ENCODE assay signal across 11 cellular contexts in genomic region chr10:117656385-117657367, GRCh38.
A peak's percentile ranks its signal among the peaks of the same experiment; 100 is the strongest.
DNase-seq lines count a peak whose midpoint lies in the region; ATAC-seq and TF ChIP-seq lines count a peak whose summit lies in the region.
"Had no signal": no experiment of that assay in that cellular context is flagged by ENCODE, and none has a peak within 500 bp of the region (broad histone marks: within the 10 kb centered on the region; RNA-seq: fewer than 3 reads in every experiment).

No MANE protein-coding gene starts in this region.

- TF ChIP-seq POLR2A in GM18505 (IDR thresholded peaks at IDR 0.05; ENCODE audit: borderline replicate concordance, extremely low read depth, insufficient read depth, insufficient read length) = no peak

- H3F3A ChIP-seq in MM.1S (ENCODE audit: insufficient read depth, low read length) = no peaks in the 10 kb centered on the region

- no peaks in the 10 kb centered on the region for H3K4me1 ChIP-seq in MM.1S (ENCODE audit: low read length)
- H3K4me1 ChIP-seq: parathyroid adenoma had no signal

- H3K9me3 ChIP-seq in MM.1S (replicated peaks; ENCODE audit: insufficient read depth, low read length) = no peaks in the 10 kb centered on the region

- H3K27ac ChIP-seq in MM.1S (ENCODE audit: low read length) = no peak overlapping the region
- H3K27ac ChIP-seq: brain microvascular endothelial cell, parathyroid adenoma had no signal

- H2AFZ ChIP-seq in MM.1S (ENCODE audit: low read length) = no peak overlapping the region
- H2AFZ ChIP-seq: parathyroid adenoma had no signal

- no peaks in the 10 kb centered on the region for H4K20me1 ChIP-seq in MM.1S (ENCODE audit: insufficient read depth, low read length)

- H3K27me3 ChIP-seq in MM.1S (replicated peaks; ENCODE audit: insufficient read depth, low read length) = no peaks in the 10 kb centered on the region
- H3K27me3 ChIP-seq: brain microvascular endothelial cell had no signal

- no peaks in the 10 kb centered on the region for H3K9me2 ChIP-seq in MM.1S (replicated peaks; ENCODE audit: insufficient read depth, low read length)

- H3K9ac ChIP-seq in MM.1S (ENCODE audit: low read length) = no peak overlapping the region
- H3K9ac ChIP-seq: parathyroid adenoma had no signal

- H3K36me3 ChIP-seq in MM.1S (replicated peaks; ENCODE audit: insufficient read depth, low read length) = no peaks in the 10 kb centered on the region
- H3K36me3 ChIP-seq: brain microvascular endothelial cell had no signal

- H3K4me2 ChIP-seq in MM.1S (ENCODE audit: low read depth, low read length) = no peak overlapping the region

- H3K4me3 ChIP-seq in MM.1S (ENCODE audit: low read length) = no peak overlapping the region

- TF ChIP-seq CTCF in MM.1S (IDR thresholded peaks at IDR 0.05; ENCODE audit: low read length) = no peak

- DNase-seq in MM.1S (peak; percentile 35), DMS153 (lab: John Stamatoyannopoulos, UW) (no peak), cerebellar cortex (ENCODE audit: low spot score) (no peak), anterior cingulate cortex (lab: John Stamatoyannopoulos, UW) (no peak)
- no peak for DNase-seq in central memory CD4-positive, alpha-beta T cell
- DNase-seq: activated CD4-positive, alpha-beta T cell treated with anti-CD3 and anti-CD28 coated beads for 1 hour; brain microvascular endothelial cell had no signal

- H3K79me2 ChIP-seq in MM.1S (ENCODE audit: low read length) = no peaks in the 10 kb centered on the region
- H3K79me2 ChIP-seq: parathyroid adenoma had no signal

- peak; percentile 67 for ATAC-seq in GM18505 (IDR thresholded peaks at IDR 0.05; ENCODE audit: unreplicated experiment)
- peak; percentile 79 for ATAC-seq in GM19372 (IDR thresholded peaks at IDR 0.05; ENCODE audit: low read depth, unreplicated experiment)
- peak; percentile 75 for ATAC-seq in HG02884 (IDR thresholded peaks at IDR 0.05; ENCODE audit: unreplicated experiment)
